Comparison of ENCODE assay signal across 10 cellular contexts in the genomic region with DNA sequence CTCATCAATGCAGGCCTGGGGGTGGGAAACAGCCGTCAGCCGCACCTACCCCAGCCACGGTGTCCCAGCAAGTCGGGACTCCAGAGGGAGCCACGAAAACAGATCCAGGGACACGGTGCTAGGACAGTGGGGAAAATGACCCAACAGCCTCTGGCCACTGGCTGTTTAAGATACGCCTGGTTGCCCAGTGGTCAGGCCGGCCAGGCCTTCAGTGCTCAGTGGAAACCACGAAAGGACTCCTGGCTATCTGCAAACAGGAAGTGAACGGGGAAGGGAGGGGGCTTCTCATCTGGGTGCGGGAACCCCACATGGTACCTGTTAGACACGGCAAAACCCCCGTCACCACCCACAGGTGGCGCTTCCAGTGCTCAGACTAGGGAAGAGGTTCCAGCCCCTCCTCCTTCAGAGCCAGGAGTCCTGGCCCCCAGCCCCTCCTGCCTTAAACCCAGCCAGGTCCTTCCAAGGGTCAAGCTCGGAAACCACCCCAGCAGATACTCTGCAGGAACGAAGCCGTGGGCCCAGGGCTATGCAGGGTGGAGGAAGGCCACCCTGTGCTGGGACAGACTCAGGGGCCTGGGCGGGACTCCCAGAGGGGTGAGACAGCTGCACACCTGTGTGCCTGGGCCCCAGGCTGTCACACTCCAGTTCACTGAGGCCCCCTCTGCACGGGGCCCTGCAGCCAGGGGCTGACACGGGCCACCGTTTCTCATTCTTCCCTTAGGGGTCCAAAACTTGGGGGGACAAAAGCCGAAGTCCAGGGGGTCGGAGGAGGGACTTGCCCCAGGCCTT. TPM values are rescaled to one million over a fixed set of nuclear protein-coding genes. Genes with fewer than 3 reads are reported as not detected.
DNase-seq lines count a peak whose midpoint lies in the region; ATAC-seq and TF ChIP-seq lines count a peak whose summit lies in the region.
"Had no signal": no experiment of that assay in that cellular context is flagged by ENCODE, and none has a peak within 500 bp of the region (broad histone marks: within the 10 kb centered on the region; RNA-seq: fewer than 3 reads in every experiment).

No MANE protein-coding gene starts in this region.

- H3K9me3 ChIP-seq in prostate gland = no peaks in the 10 kb centered on the region
- H3K9me3 ChIP-seq: Caco-2 had no signal

- intact Hi-C loops in prostate gland (cut with DNase I) = loop anchor here (10.0 kb wide), 2 partner anchors 492 to 542 kb away; a partner anchor contains a TSS

- H3K27ac ChIP-seq in prostate gland = peak overlapping the region; percentile 77 to 78

- no peaks in the 10 kb centered on the region for H3K36me3 ChIP-seq in prostate gland

- peaks cover 13% of the 10 kb centered on the region for H3K4me1 ChIP-seq in prostate gland (replicated peaks)

- DNase-seq in EL (peak; percentile 28), OCI-M1 (lab: John Stamatoyannopoulos, UW) (peak; percentile 37), glomerular visceral epithelial cell (ENCODE audit: extremely low spot score) (peak; percentile 57), prostate gland (ENCODE audit: low spot score) (no peak), NCI-H2081 (lab: John Stamatoyannopoulos, UW) (no peak), NCI-H510A treated with DMSO at 0.1 percent for 48 hours (lab: John Stamatoyannopoulos, UW) (no peak)
- DNase-seq: activated CD4-positive, alpha-beta T cell treated with anti-CD3 and anti-CD28 coated beads, Interleukin-2, amount 10 ng/mL, durations not matched to agents 24 days and 14 days had no signal

- no peak for ATAC-seq in GM18867 (IDR thresholded peaks at IDR 0.05; ENCODE audit: unreplicated experiment)
- no peak for ATAC-seq in GM18519 (IDR thresholded peaks at IDR 0.05; ENCODE audit: low FRiP score, unreplicated experiment)

- TF ChIP-seq CTCF in prostate gland (IDR thresholded peaks at IDR 0.05) = no peak

- no peaks in the 10 kb centered on the region for H3K27me3 ChIP-seq in prostate gland (replicated peaks; ENCODE audit: insufficient read depth)

- no peak for TF ChIP-seq POLR2A in prostate gland (IDR thresholded peaks at IDR 0.05)

- no peak overlapping the region for H3K4me3 ChIP-seq in prostate gland

- 65% methylated on average over 23 of the region's 23 CpGs for WGBS in prostate gland

RNA-seq across cellular contexts. Expression of a gene that starts 4.5 kb away (rescaled TPM):
- total RNA-seq in prostate gland = 100 to 1,000 TPM in 1 of 2 donors, 10 to 100 TPM in 1; 67.8 to 164 TPM

RNA-seq across cellular contexts. Expression of a gene that starts 36.0 kb away (rescaled TPM):
- 10 to 100 TPM in 1 of 2 donors, 1 to 10 TPM in 1; 8.5 to 87.9 TPM for total RNA-seq in prostate gland

RNA-seq across cellular contexts. Expression of a gene that starts 37.3 kb away (rescaled TPM):
- total RNA-seq in prostate gland = 10 to 100 TPM; 36.8 to 62.8 TPM

RNA-seq across cellular contexts. Expression of a gene that starts 44.6 kb away (rescaled TPM):
- 10 to 100 TPM in 1 of 2 donors, not detected in 1; 12.4 TPM for total RNA-seq in prostate gland
- total RNA-seq: activated CD4-positive, alpha-beta T cell treated with anti-CD3 and anti-CD28 coated beads, Interleukin-2, amount 10 ng/mL, durations not matched to agents 24 days and 14 days had no signal

RNA-seq across cellular contexts. Expression of a gene that starts 50.0 kb away (rescaled TPM):
- 10 to 100 TPM; 29.8 to 32.8 TPM for total RNA-seq in prostate gland

Comparison
In these comparisons a context has a peak if more than half of its experiments do, and no peak if none do; other contexts are left out.
1. DNase-seq: peak in EL (single experiment), OCI-M1 (single experiment) and glomerular visceral epithelial cell (single experiment); none in prostate gland (single experiment), NCI-H2081 (0 of 2) and NCI-H510A treated with DMSO at 0.1 percent for 48 hours (single experiment).